ENCODE assay signal across 9 cellular contexts in genomic region chr10:125897317-125897716, GRCh38. TPM values are rescaled to one million over a fixed set of nuclear protein-coding genes. Genes with fewer than 3 reads are reported as not detected.
DNase-seq lines count a peak whose midpoint lies in the region; ATAC-seq and TF ChIP-seq lines count a peak whose summit lies in the region.
"Not testable (repeated sequence)": the region's sequence is repeated elsewhere in the genome, so short reads cannot be mapped to it uniquely, and the experiment has no call there.
"Had no signal": no experiment of that assay in that cellular context is flagged by ENCODE, and none has a peak within 500 bp of the region (broad histone marks: within the 10 kb centered on the region; RNA-seq: fewer than 3 reads in every experiment).

No MANE protein-coding gene starts in this region.

- not testable (repeated sequence) for H3F3A ChIP-seq in neural cell (ENCODE audit: insufficient read depth, low read length, poor library complexity, severe bottlenecking)

- not testable (repeated sequence) for H3K9me2 ChIP-seq in neural cell (ENCODE audit: insufficient read depth, low read length)

- H3K36me3 Mint-ChIP-seq in HFFc6 (ENCODE audit: low read depth); activated B cell treated with CpG ODN at 0.5 μM for 24 hours (ENCODE audit: low read depth); endodermal cell (ENCODE audit: low read depth); stimulated activated naive CD8-positive, alpha-beta T cell treated with anti-CD3 and anti-CD28 coated beads, Interleukin-15, Interleukin-2, amounts not matched to agents 100 ng/mL and 50 ng/mL, for 24 hours (ENCODE audit: low read depth): not testable (repeated sequence)

- peaks cover 32% of the 10 kb centered on the region for H3K4me1 Mint-ChIP-seq in HFFc6 (ENCODE audit: low read depth)
- H3K4me1 Mint-ChIP-seq in activated B cell treated with CpG ODN at 0.5 μM for 24 hours, result peaks cover 15% of the 10 kb centered on the region
- peaks cover 28% of the 10 kb centered on the region for H3K4me1 Mint-ChIP-seq in endodermal cell
- peaks cover 21% of the 10 kb centered on the region for H3K4me1 Mint-ChIP-seq in stimulated activated naive CD8-positive, alpha-beta T cell treated with anti-CD3 and anti-CD28 coated beads, Interleukin-15, Interleukin-2, amounts not matched to agents 100 ng/mL and 50 ng/mL, for 24 hours (ENCODE audit: low read depth)

- peak overlapping the region; percentile 73; the same call in 1 of the 2 replicates for H3K4me3 ChIP-seq in AG04450 (ENCODE audit: low read depth, low read length)
- peak overlapping the region; percentile 81 for H3K4me3 ChIP-seq in adipocyte (ENCODE audit: low read length)
- H3K4me3 ChIP-seq in endodermal cell (ENCODE audit: low read length), result peak overlapping the region; percentile 93
- H3K4me3 ChIP-seq in iPS-18a (ENCODE audit: low read length), result peak overlapping the region; percentile 76
- peak overlapping the region; percentile 75 for H3K4me3 ChIP-seq in neural cell (ENCODE audit: low read length)

- H2AFZ ChIP-seq in neural cell (ENCODE audit: low read depth, low read length), result not testable (repeated sequence)

- H3K4me1 ChIP-seq in adipocyte (ENCODE audit: control insufficient read depth, insufficient read depth, low read length); endodermal cell (ENCODE audit: control insufficient read depth, insufficient read depth, low read length); iPS-18a (ENCODE audit: control insufficient read depth, low read depth, low read length): not testable (repeated sequence)

- H3K36me3 ChIP-seq in adipocyte (ENCODE audit: control insufficient read depth, insufficient read depth, low read length, severe bottlenecking); endodermal cell (ENCODE audit: control insufficient read depth, insufficient read depth, low read length); iPS-18a (ENCODE audit: control insufficient read depth, low read depth, low read length); neural cell (ENCODE audit: insufficient read depth, low read length): not testable (repeated sequence)

- CTCF ChIA-PET in AG04450 (lab: Charles Lee), result interaction anchor here (1.7 kb wide), 1 partner anchor 607 kb away, joined by 3 read pairs; no protein-coding TSS in a partner anchor
- CTCF ChIA-PET in activated B cell treated with CpG ODN at 0.5 μM for 24 hours (lab: Charles Lee), result not testable (repeated sequence)

- not testable (repeated sequence) for H3K9me3 Mint-ChIP-seq in HFFc6; activated B cell treated with CpG ODN at 0.5 μM for 24 hours; endodermal cell; stimulated activated naive CD8-positive, alpha-beta T cell treated with anti-CD3 and anti-CD28 coated beads, Interleukin-15, Interleukin-2, amounts not matched to agents 100 ng/mL and 50 ng/mL, for 24 hours

- not testable (repeated sequence) for H3K27me3 ChIP-seq in AG04450 (ENCODE audit: control insufficient read depth, insufficient read depth, low read length); adipocyte (replicated peaks; ENCODE audit: control insufficient read depth, insufficient read depth, low read length); endodermal cell (ENCODE audit: control insufficient read depth, insufficient read depth, low read length, poor library complexity, severe bottlenecking); neural cell (ENCODE audit: insufficient read depth, low read depth, low read length)
- peaks cover 21% of the 10 kb centered on the region for H3K27me3 ChIP-seq in iPS-18a (ENCODE audit: control insufficient read depth, insufficient read depth, low read length)

- TF ChIP-seq CTCF in AG04450 (IDR thresholded peaks at IDR 0.05; ENCODE audit: low read depth, low read length); HFFc6 (IDR thresholded peaks at IDR 0.05); activated B cell treated with CpG ODN at 0.5 μM for 24 hours (IDR thresholded peaks at IDR 0.05); endodermal cell (conservative IDR thresholded peaks at IDR 0.05); neural cell (IDR thresholded peaks at IDR 0.05; ENCODE audit: poor library complexity, severe bottlenecking): not testable (repeated sequence)

- TF ChIP-seq RAD21 in neural cell (conservative IDR thresholded peaks at IDR 0.05), result not testable (repeated sequence)

- not testable (repeated sequence) for H3K9me3 ChIP-seq in AG04450 (ENCODE audit: control insufficient read depth, insufficient read depth, low read length); adipocyte (ENCODE audit: control insufficient read depth, low read length); endodermal cell (ENCODE audit: control insufficient read depth, low read length); iPS-18a (ENCODE audit: control insufficient read depth, low read depth, low read length); neural cell (ENCODE audit: low read length)

- H3K27me3 Mint-ChIP-seq in HFFc6 (ENCODE audit: insufficient read depth); activated B cell treated with CpG ODN at 0.5 μM for 24 hours; endodermal cell (ENCODE audit: insufficient read depth); stimulated activated naive CD8-positive, alpha-beta T cell treated with anti-CD3 and anti-CD28 coated beads, Interleukin-15, Interleukin-2, amounts not matched to agents 100 ng/mL and 50 ng/mL, for 24 hours: not testable (repeated sequence)

- H3K4me3 Mint-ChIP-seq in HFFc6, result peak overlapping the region; percentile 87
- H3K4me3 Mint-ChIP-seq in activated B cell treated with CpG ODN at 0.5 μM for 24 hours, result peak overlapping the region; percentile 89
- H3K4me3 Mint-ChIP-seq in endodermal cell, result peak overlapping the region; percentile 84
- H3K4me3 Mint-ChIP-seq in stimulated activated naive CD8-positive, alpha-beta T cell treated with anti-CD3 and anti-CD28 coated beads, Interleukin-15, Interleukin-2, amounts not matched to agents 100 ng/mL and 50 ng/mL, for 24 hours, result peak overlapping the region; percentile 88

- not testable (repeated sequence) for DNase-seq in AG04450 (ENCODE audit: low read depth, low spot score); HFFc6; activated B cell treated with CpG ODN at 0.5 μM for 24 hours; endodermal cell
- peak; percentile 45 for DNase-seq in adipocyte (ENCODE audit: low read depth)

- H4K20me1 ChIP-seq in neural cell (ENCODE audit: insufficient read depth), result not testable (repeated sequence)

- peak overlapping the region; percentile 85 for H3K9ac ChIP-seq in adipocyte (ENCODE audit: low read length)
- H3K9ac ChIP-seq in endodermal cell (ENCODE audit: extremely low read depth, low read length, poor library complexity, severe bottlenecking); iPS-18a (ENCODE audit: low read length); neural cell (ENCODE audit: low read length): not testable (repeated sequence)

- 65 to 76% methylated on average over 1 to 2 of the region's 4 CpGs for WGBS in endodermal cell (ENCODE audit: insufficient coverage in 1 of 2, insufficient read length in 1 of 2), 2 experiments

- not testable (repeated sequence) for ATAC-seq in activated B cell treated with CpG ODN at 0.5 μM for 24 hours (ENCODE audit: low read depth)

- POLR2A ChIA-PET in AG04450 (lab: Yijun Ruan, JAX), result not testable (repeated sequence)
- POLR2A ChIA-PET in activated B cell treated with CpG ODN at 0.5 μM for 24 hours (lab: Charles Lee), result interaction anchor here (0.6 to 0.8 kb wide), 2 partner anchors 74 to 1782 kb away, joined by 4 to 7 read pairs; partner anchors contain the start of genes BCCIP and UROS

- not testable (repeated sequence) for H3K4me2 ChIP-seq in neural cell (ENCODE audit: low read length)

- TF ChIP-seq EP300 in neural cell (conservative IDR thresholded peaks at IDR 0.05; ENCODE audit: poor library complexity, severe bottlenecking), result not testable (repeated sequence)

- intact Hi-C loops in activated B cell treated with CpG ODN at 0.5 μM for 24 hours (cut with micrococcal nuclease), result loop anchor here (2.0 to 5.0 kb wide), 2 partner anchors 179 to 980 kb away; partner anchors contain the start of gene EDRF1

- H3K27ac ChIP-seq in AG04450 (ENCODE audit: low read depth, low read length); endodermal cell (ENCODE audit: low read depth, low read length); iPS-18a (ENCODE audit: low read length); neural cell (ENCODE audit: low read length): not testable (repeated sequence)

- not testable (repeated sequence) for H3K79me2 ChIP-seq in neural cell (replicated peaks; ENCODE audit: insufficient read depth, low read length)

- not testable (repeated sequence) for H3K27ac Mint-ChIP-seq in HFFc6; endodermal cell; stimulated activated naive CD8-positive, alpha-beta T cell treated with anti-CD3 and anti-CD28 coated beads, Interleukin-15, Interleukin-2, amounts not matched to agents 100 ng/mL and 50 ng/mL, for 24 hours
- peak overlapping the region; percentile 1 for H3K27ac Mint-ChIP-seq in activated B cell treated with CpG ODN at 0.5 μM for 24 hours

RNA-seq across cellular contexts. Expression of gene FANK1, which starts 1.0 kb away (rescaled TPM):
- 2.8 and 4.0 TPM in 2 replicates for polyA plus RNA-seq in AG04450 (2011; rRNA removed)
- 1.7 and 2.8 TPM in 2 replicates for polyA minus RNA-seq in AG04450 (2011; rRNA and poly(A)+ RNA removed)
- total RNA-seq in HFFc6 (2021; fragmentation: NEBNext Ultra II Directional; extraction: Animal tissue kit (Norgen Biotek cat#: 25700)), result 1 to 10 TPM in 2 of 6 experiments, under 1 TPM in 4; 0.50 to 1.4 (median 0.88) TPM
- total RNA-seq in activated B cell treated with CpG ODN at 0.5 μM for 24 hours, result 0.20 and 0.42 TPM in 2 replicates
- 10 to 100 TPM in 1 of 2 donors, 1 to 10 TPM in 1; 7.7 to 10.0 TPM for total RNA-seq in endodermal cell
- polyA plus RNA-seq in endodermal cell (2013, experiment 1 of 2), result 4.0 TPM
- 3.5 TPM for polyA plus RNA-seq in endodermal cell (2013, experiment 2 of 2)
- polyA plus RNA-seq in neural cell, result 3.1 and 3.8 TPM in 2 replicates
- polyA minus RNA-seq in neural cell, result 1.5 and 2.4 TPM in 2 replicates
- polyA plus RNA-seq: liver had no signal

RNA-seq across cellular contexts. Expression of gene DHX32, which starts 16.2 kb away (rescaled TPM):
- polyA plus RNA-seq in AG04450 (2011; rRNA removed) (24.2 and 30.8 TPM in 2 replicates), neural cell (17.8 and 25.2 TPM in 2 replicates)
- 22.6 and 26.9 TPM in 2 replicates for polyA minus RNA-seq in AG04450 (2011; rRNA and poly(A)+ RNA removed)
- total RNA-seq in HFFc6 (2021; fragmentation: NEBNext Ultra II Directional; extraction: Animal tissue kit (Norgen Biotek cat#: 25700)), result 10 to 100 TPM; 18.6 to 22.4 (median 20.8) TPM
- total RNA-seq in activated B cell treated with CpG ODN at 0.5 μM for 24 hours (15.5 and 16.4 TPM in 2 replicates), endodermal cell (10 to 100 TPM; 25.4 to 38.1 TPM)
- polyA plus RNA-seq in endodermal cell (2013, experiment 1 of 2), result 25.7 TPM
- polyA plus RNA-seq in endodermal cell (2013, experiment 2 of 2), result 26.2 TPM
- polyA minus RNA-seq in neural cell, result 18.3 and 19.3 TPM in 2 replicates
